ENCODE assay signal across 8 cellular contexts in the genomic region with DNA sequence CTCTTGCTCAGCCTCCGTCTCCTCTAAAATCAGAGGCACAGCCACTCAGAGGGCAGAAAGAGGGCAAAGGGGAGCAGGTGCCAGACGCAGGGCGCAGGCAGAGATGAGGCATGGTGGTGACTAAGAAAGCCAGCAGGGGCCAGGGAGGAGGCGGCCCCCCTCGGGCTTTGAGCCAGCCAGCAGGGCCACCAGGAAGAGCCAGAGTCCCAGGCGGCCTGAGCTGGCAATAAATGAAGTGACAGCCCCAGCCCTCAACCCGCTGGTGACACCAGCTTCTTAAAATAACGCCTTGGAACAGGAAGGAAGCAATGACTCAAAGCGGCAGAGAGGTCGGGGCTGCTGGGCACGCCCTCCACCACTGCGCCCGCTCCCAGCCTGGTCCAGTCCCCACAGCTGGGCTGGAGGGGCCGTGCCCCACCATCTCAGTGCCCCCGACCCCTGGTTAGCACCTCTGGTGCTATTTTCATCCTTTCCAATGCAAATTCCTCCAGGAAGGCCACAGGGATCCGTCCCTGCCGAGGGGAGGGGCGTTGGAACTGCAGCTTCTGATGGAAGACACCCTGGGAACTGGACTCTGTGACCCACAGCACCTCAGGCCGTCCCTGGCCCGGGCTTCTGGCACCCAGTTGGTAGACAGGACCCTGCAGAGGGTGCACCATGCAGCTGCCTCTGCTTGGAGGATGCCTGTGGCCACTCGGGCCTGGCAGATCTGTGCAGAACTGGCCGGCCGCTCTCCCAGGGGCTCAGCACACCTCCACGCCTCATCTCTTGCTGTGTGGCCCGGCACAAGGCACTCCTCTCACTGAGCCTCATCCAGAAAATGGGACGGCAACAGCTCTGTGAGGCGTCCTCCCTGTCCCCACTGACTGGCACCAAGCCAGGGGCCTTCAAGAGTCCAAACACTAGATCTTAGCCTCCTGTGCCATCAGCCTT.
DNase-seq lines count a peak whose midpoint lies in the region; ATAC-seq and TF ChIP-seq lines count a peak whose summit lies in the region.

No MANE protein-coding gene starts in this region.

- H3K9me3 ChIP-seq in PC-3 (ENCODE audit: low read length), result no peaks in the 10 kb centered on the region
- H3K9me3 ChIP-seq in aorta (ENCODE audit: control insufficient read depth, low read length), result no peaks in the 10 kb centered on the region

- H3K4me2 ChIP-seq in PC-3 (ENCODE audit: low read length), result peak overlapping the region; percentile 79

- DNase-seq in PC-3 (peak; percentile 91), fibroblast of the aortic adventitia (ENCODE audit: low read depth) (peak; percentile 51), pulmonary artery endothelial cell (ENCODE audit: low read depth, low spot score) (peak; percentile 37), aorta (peak; percentile 95 to 96), NCI-H2227 (lab: John Stamatoyannopoulos, UW; ENCODE audit: unreplicated experiment) (no peak)
- peak; percentile 87 for DNase-seq in activated T-cell treated with anti-CD3 and anti-CD28 coated beads, Interleukin-2, amount 50 U/mL, for 72 hours

- H3K9me3 Mint-ChIP-seq in activated T-cell treated with anti-CD3 and anti-CD28 coated beads, Interleukin-2, amount 50 U/mL, for 72 hours, result no peaks in the 10 kb centered on the region

- peak overlapping the region; percentile 10 to 41 for H3K4me3 Mint-ChIP-seq in activated T-cell treated with anti-CD3 and anti-CD28 coated beads, Interleukin-2, amount 50 U/mL, for 72 hours

- peaks cover 13% of the 10 kb centered on the region; the same call in 1 of the 2 replicates for H4K20me1 ChIP-seq in PC-3 (ENCODE audit: low read length)

- no TSS peak for BruUV-seq in PC-3 (replicated peaks; lab: Mats Ljungman, UMichigan)

- CTCF ChIA-PET in PC-3 (lab: Charles Lee), result interaction anchor here (0.5 to 0.7 kb wide), 4 partner anchors 31 to 994 kb away, joined by 4 to 14 read pairs (median 5); no protein-coding TSS in a partner anchor

- peaks cover 22% of the 10 kb centered on the region for H3K4me1 ChIP-seq in PC-3 (ENCODE audit: insufficient read depth, low read length)
- no peaks in the 10 kb centered on the region for H3K4me1 ChIP-seq in aorta (ENCODE audit: control insufficient read depth in 1 of 2, insufficient read depth in 2 of 2, low read length in 2 of 2)

- H3K4me3 ChIP-seq in PC-3 (ENCODE audit: low read length) (peak overlapping the region; percentile 13; the same call in 1 of the 2 replicates), fibroblast of the aortic adventitia (ENCODE audit: low read depth, low read length) (no peak overlapping the region), aorta (ENCODE audit: low read length in 2 of 2) (no peak overlapping the region)

- 0 out of 2 replicates have a peak overlapping the region, but pooled peaks have one; percentile 17 for H3K9ac ChIP-seq in PC-3 (ENCODE audit: low read length)

- H3K79me2 ChIP-seq in PC-3 (ENCODE audit: low read length), result no peaks in the 10 kb centered on the region

- H3K27ac ChIP-seq in PC-3 (ENCODE audit: low read length), result peak overlapping the region; percentile 54
- peak overlapping the region; percentile 50 to 51 for H3K27ac ChIP-seq in aorta (ENCODE audit: low read depth in 1 of 2, low read length in 2 of 2)

- peak overlapping the region; percentile 40 for H3K27ac Mint-ChIP-seq in activated T-cell treated with anti-CD3 and anti-CD28 coated beads, Interleukin-2, amount 50 U/mL, for 72 hours

- H3K9me2 ChIP-seq in PC-3 (replicated peaks; ENCODE audit: low read length), result no peaks in the 10 kb centered on the region

- H3K27me3 Mint-ChIP-seq in activated T-cell treated with anti-CD3 and anti-CD28 coated beads, Interleukin-2, amount 50 U/mL, for 72 hours (ENCODE audit: low read depth), result no peaks in the 10 kb centered on the region

- POLR2A ChIA-PET in PC-3 (lab: Charles Lee; ENCODE audit: unreplicated experiment), result interaction anchor here (0.6 kb wide), 2 partner anchors 292 to 685 kb away, joined by 3 to 6 read pairs; no protein-coding TSS in a partner anchor

- WGBS in aorta, 2 donors, result 7 to 8% methylated on average over 27 of the region's 27 CpGs

- H3K36me3 Mint-ChIP-seq in activated T-cell treated with anti-CD3 and anti-CD28 coated beads, Interleukin-2, amount 50 U/mL, for 72 hours (ENCODE audit: insufficient read depth in 2 of 2), result no peaks in the 10 kb centered on the region

- peaks cover 47% of the 10 kb centered on the region for H3K4me1 Mint-ChIP-seq in activated T-cell treated with anti-CD3 and anti-CD28 coated beads, Interleukin-2, amount 50 U/mL, for 72 hours (ENCODE audit: low read depth)

- ATAC-seq in GM18867 (IDR thresholded peaks at IDR 0.05; ENCODE audit: unreplicated experiment) (peak; percentile 74), HG02938 (IDR thresholded peaks at IDR 0.05; ENCODE audit: unreplicated experiment) (peak; percentile 77), PC-3 (peak; percentile 89), aorta (ENCODE audit: low FRiP score) (peak; percentile 85)
- ATAC-seq in activated T-cell treated with anti-CD3 and anti-CD28 coated beads, Interleukin-2, amount 50 U/mL, for 72 hours (replicated peaks in 1 of 2), result peak; percentile 88 to 92

- H3K27me3 ChIP-seq in PC-3 (ENCODE audit: low read length) (no peaks in the 10 kb centered on the region), aorta (ENCODE audit: control insufficient read depth in 1 of 2, insufficient read depth in 2 of 2, low read length in 1 of 2) (no peaks in the 10 kb centered on the region)

- H3K36me3 ChIP-seq in PC-3 (ENCODE audit: low read depth, low read length) (no peaks in the 10 kb centered on the region), aorta (ENCODE audit: control insufficient read depth in 1 of 2, insufficient read depth in 2 of 2, low read length in 1 of 2) (no peaks in the 10 kb centered on the region)

- intact Hi-C loops in PC-3 (cut with micrococcal nuclease) (loop anchor here (1.0 to 2.0 kb wide), 2 partner anchors 65 to 73 kb away; no protein-coding TSS in a partner anchor), aorta (cut with DNase I) (loop anchor here in 1 of 2 donors (5.0 to 10.0 kb wide), 2 partner anchors 71 to 231 kb away; no protein-coding TSS in a partner anchor)

- no peaks in the 10 kb centered on the region for H3F3A ChIP-seq in PC-3 (ENCODE audit: low read length, unreplicated experiment)

- no peak for TF ChIP-seq CTCF in PC-3 (conservative IDR thresholded peaks at IDR 0.05; ENCODE audit: low read depth, low read length)
- no peak for TF ChIP-seq CTCF in fibroblast of the aortic adventitia (IDR thresholded peaks at IDR 0.05; ENCODE audit: insufficient read depth, low read length)

- no peak overlapping the region for H2AFZ ChIP-seq in PC-3 (ENCODE audit: low read length)
